Comparison of ENCODE assay signal across 11 cellular contexts in genomic region chr9:38423273-38423938, GRCh38. TPM values are rescaled to one million over a fixed set of nuclear protein-coding genes. Genes with fewer than 3 reads are reported as not detected.
DNase-seq lines count a peak whose midpoint lies in the region; ATAC-seq and TF ChIP-seq lines count a peak whose summit lies in the region.
"Had no signal": no experiment of that assay in that cellular context is flagged by ENCODE, and none has a peak within 500 bp of the region (broad histone marks: within the 10 kb centered on the region; RNA-seq: fewer than 3 reads in every experiment).

No MANE protein-coding gene starts in this region.

- ATAC-seq in upper lobe of left lung (ENCODE audit: low FRiP score in 2 of 2): no peak
- no peak for ATAC-seq in HG02610 (IDR thresholded peaks at IDR 0.05; ENCODE audit: unreplicated experiment)

- no peaks in the 10 kb centered on the region for H3K36me3 ChIP-seq in breast epithelium
- no peaks in the 10 kb centered on the region for H3K36me3 ChIP-seq in mesodermal cell (ENCODE audit: control insufficient read depth, insufficient read depth, low read length)
- H3K36me3 ChIP-seq in upper lobe of left lung: no peaks in the 10 kb centered on the region

- H3K36me3 Mint-ChIP-seq in MCF 10A (ENCODE audit: insufficient read depth, unreplicated experiment) (no peaks in the 10 kb centered on the region), brain (no peaks in the 10 kb centered on the region)
- H3K36me3 Mint-ChIP-seq: activated CD8-positive, alpha-beta memory T cell treated with anti-CD3 and anti-CD28 coated beads, Interleukin-2, amount 10 ng/mL, durations not matched to agents 7 days and 5 days had no signal

- H3K27me3 ChIP-seq in breast epithelium (peaks cover 0 to 42% of the 10 kb centered on the region in 2 donors), upper lobe of left lung (peaks cover 0 to 14% (median 2%) of the 10 kb centered on the region in 4 donors)

- DNase-seq in breast epithelium (ENCODE audit: low spot score in 2 of 2): no peak
- DNase-seq in MCF 10A (ENCODE audit: unreplicated experiment): no peak
- DNase-seq in upper lobe of left lung: no peak
- no peak for DNase-seq in NCI-H82 (lab: John Stamatoyannopoulos, UW)
- DNase-seq in GDM1 (lab: John Stamatoyannopoulos, UW): no peak
- DNase-seq: activated CD8-positive, alpha-beta memory T cell treated with anti-CD3 and anti-CD28 coated beads, Interleukin-2, amount 10 ng/mL, durations not matched to agents 7 days and 5 days; GOT3; stimulated activated naive CD4-positive, alpha-beta T cell had no signal

- intact Hi-C loops in breast epithelium (cut with DNase I; ENCODE audit: low total_unique reads): no loop called here
- intact Hi-C loops in MCF 10A (cut with micrococcal nuclease): no loop called here

- H3K4me1 Mint-ChIP-seq in MCF 10A (ENCODE audit: insufficient read depth, unreplicated experiment): no peaks in the 10 kb centered on the region
- H3K4me1 Mint-ChIP-seq in brain: peaks cover 77% of the 10 kb centered on the region

- no peaks in the 10 kb centered on the region for H3K9me3 Mint-ChIP-seq in MCF 10A (ENCODE audit: unreplicated experiment)
- H3K9me3 Mint-ChIP-seq in brain: peaks cover 0 to 2% (median 0%) of the 10 kb centered on the region in 5 experiments

- H3K4me1 ChIP-seq in breast epithelium: no peaks in the 10 kb centered on the region
- H3K4me1 ChIP-seq in mesodermal cell (ENCODE audit: control insufficient read depth, insufficient read depth, low read length, poor library complexity, severe bottlenecking): peaks cover 4% of the 10 kb centered on the region
- H3K4me1 ChIP-seq in upper lobe of left lung: peaks cover 2 to 20% (median 12%) of the 10 kb centered on the region in 4 donors

- no peak for TF ChIP-seq CTCF in breast epithelium (IDR thresholded peaks at IDR 0.05)
- no peak for TF ChIP-seq CTCF in MCF 10A (IDR thresholded peaks at IDR 0.05; ENCODE audit: unreplicated experiment)
- no peak for TF ChIP-seq CTCF in brain (conservative IDR thresholded peaks at IDR 0.05)
- TF ChIP-seq CTCF in upper lobe of left lung (IDR thresholded peaks at IDR 0.05): no peak

- no TSS peak for BruUV-seq in MCF 10A (replicated peaks; lab: Mats Ljungman, UMichigan)

- POLR2A ChIA-PET in MCF 10A (lab: Yijun Ruan, JAX): no interaction called here

- H3K27ac Mint-ChIP-seq in MCF 10A (ENCODE audit: low read depth, unreplicated experiment) (no peak overlapping the region), brain (peak overlapping the region; percentile 78 to 100 (median 96))
- H3K27ac Mint-ChIP-seq: activated CD8-positive, alpha-beta memory T cell treated with anti-CD3 and anti-CD28 coated beads, Interleukin-2, amount 10 ng/mL, durations not matched to agents 7 days and 5 days had no signal

- H3K27me3 Mint-ChIP-seq in MCF 10A (ENCODE audit: insufficient read depth, unreplicated experiment) (peaks cover 38% of the 10 kb centered on the region), brain (peaks cover 41% of the 10 kb centered on the region)

- H3K9me3 ChIP-seq in breast epithelium (no peaks in the 10 kb centered on the region), mesodermal cell (ENCODE audit: control insufficient read depth, low read length) (no peaks in the 10 kb centered on the region), upper lobe of left lung (no peaks in the 10 kb centered on the region)

- H3K4me3 Mint-ChIP-seq in MCF 10A (ENCODE audit: unreplicated experiment): no peak overlapping the region
- peak overlapping the region; percentile 81 to 87 (median 85) for H3K4me3 Mint-ChIP-seq in brain
- H3K4me3 Mint-ChIP-seq: activated CD8-positive, alpha-beta memory T cell treated with anti-CD3 and anti-CD28 coated beads, Interleukin-2, amount 10 ng/mL, durations not matched to agents 7 days and 5 days had no signal

- CTCF ChIA-PET in MCF 10A (lab: Yijun Ruan, JAX): interaction anchor here (0.6 kb wide), 1 partner anchor 9 kb away, joined by 3 read pairs; no protein-coding TSS in a partner anchor

- no peak for TF ChIP-seq EP300 in upper lobe of left lung (IDR thresholded peaks at IDR 0.05)

- H3K4me3 ChIP-seq in breast epithelium (peak overlapping the region in 2 of 3 donors; percentile 40 to 64), mesodermal cell (ENCODE audit: extremely low read depth, insufficient read depth, low read length, poor library complexity, severe bottlenecking) (peak overlapping the region; percentile 27), upper lobe of left lung (peak overlapping the region in 3 of 4 donors; percentile 41 to 44 (median 42))

- TF ChIP-seq POLR2A in breast epithelium (IDR thresholded peaks at IDR 0.05) (no peak), upper lobe of left lung (IDR thresholded peaks at IDR 0.05) (no peak)

- H3K27ac ChIP-seq in breast epithelium: no peak overlapping the region
- no peak overlapping the region for H3K27ac ChIP-seq in mesodermal cell (ENCODE audit: low read depth, low read length, severe bottlenecking)
- H3K27ac ChIP-seq in upper lobe of left lung: no peak overlapping the region

- WGBS in mesodermal cell (ENCODE audit: insufficient coverage in 2 of 2), 2 experiments: 56 to 69% methylated on average over 7 to 9 of the region's 12 CpGs
- WGBS in upper lobe of left lung, 2 donors: 36 to 37% methylated on average over 9 to 12 of the region's 12 CpGs

RNA-seq across cellular contexts. Expression of gene IGFBPL1, which starts 0.8 kb away (rescaled TPM):
- total RNA-seq in breast epithelium (not detected), MCF 10A (2022) (not detected in 2 replicates), upper lobe of left lung (1 to 10 TPM in 2 of 6 donors, under 1 TPM in 1, not detected in 3; 0.66 to 2.6 (median 1.4) TPM)
- polyA plus RNA-seq in brain (ENCODE audit: insufficient read depth, low read depth, low replicate concordance): 218 TPM
- polyA plus RNA-seq in mesodermal cell (2013, experiment 1 of 2): 20.3 TPM
- polyA plus RNA-seq in mesodermal cell (2013, experiment 2 of 2): 11.4 TPM
- total RNA-seq: activated CD8-positive, alpha-beta memory T cell treated with anti-CD3 and anti-CD28 coated beads, Interleukin-2, amount 10 ng/mL, durations not matched to agents 7 days and 5 days had no signal

RNA-seq across cellular contexts. Expression of gene ALDH1B1, which starts 30.9 kb away (rescaled TPM):
- total RNA-seq in breast epithelium: 10 to 100 TPM; 10.2 to 18.4 (median 11.0) TPM
- 17.5 and 26.2 TPM in 2 replicates for total RNA-seq in MCF 10A (2022)
- polyA plus RNA-seq in brain (ENCODE audit: insufficient read depth, low read depth, low replicate concordance): 19.7 TPM
- polyA plus RNA-seq in mesodermal cell (2013, experiment 1 of 2): 15.2 TPM
- polyA plus RNA-seq in mesodermal cell (2013, experiment 2 of 2): 14.0 TPM
- 10 to 100 TPM in 3 of 6 donors, 1 to 10 TPM in 3; 2.1 to 18.0 (median 8.5) TPM for total RNA-seq in upper lobe of left lung
